8 cellular contexts compared by ENCODE assay signal in genomic region chr10:58267713-58268453, GRCh38. TPM values are rescaled to one million over a fixed set of nuclear protein-coding genes. Genes with fewer than 3 reads are reported as not detected.
DNase-seq lines count a peak whose midpoint lies in the region; ATAC-seq and TF ChIP-seq lines count a peak whose summit lies in the region.

IPMK (minus strand) TSS chr10:58267894; CDS start chr10:58267611, 283 bp downstream.

- peak within 1 kb of the TSS; percentile 94 for H3K9ac ChIP-seq in parathyroid adenoma

- peak within 1 kb of the TSS; percentile 97 for H3K4me3 ChIP-seq in GM08714 (ENCODE audit: low read length)
- peak within 1 kb of the TSS; percentile 95 for H3K4me3 ChIP-seq in HFF-Myc (replicated peaks; ENCODE audit: low read depth, low read length)
- H3K4me3 ChIP-seq in parathyroid adenoma (ENCODE audit: low read depth, low read length): peak within 1 kb of the TSS; percentile 97
- H3K4me3 ChIP-seq in tibial artery: peak within 1 kb of the TSS; percentile 84 to 86

- H3K9me3 Mint-ChIP-seq in activated naive CD8-positive, alpha-beta T cell (ENCODE audit: low read depth): no peaks in the 10 kb centered on the region

- DNase-seq in HFF-Myc (ENCODE audit: extremely low read depth, low read depth): no peak
- DNase-seq in MV-4-11 (lab: John Stamatoyannopoulos, UW): peak; percentile 88
- DNase-seq in SKM-1 (lab: John Stamatoyannopoulos, UW; ENCODE audit: unreplicated experiment): peak; percentile 70
- DNase-seq in Right ventricle myocardium inferior (ENCODE audit: missing footprints): peak; percentile 98
- peak; percentile 93 to 97 for DNase-seq in tibial artery

- H3K79me2 ChIP-seq in parathyroid adenoma: peaks cover 55% of the 10 kb centered on the region

- H2AFZ ChIP-seq in parathyroid adenoma: peak within 1 kb of the TSS; percentile 63

- H3K9me3 ChIP-seq in parathyroid adenoma (ENCODE audit: control insufficient read depth, low read length): no peaks in the 10 kb centered on the region
- no peaks in the 10 kb centered on the region for H3K9me3 ChIP-seq in tibial artery

- TF ChIP-seq CTCF in HFF-Myc (IDR thresholded peaks at IDR 0.05; ENCODE audit: low read depth, low read length, missing control alignments): no peak
- no peak for TF ChIP-seq CTCF in parathyroid adenoma (IDR thresholded peaks at IDR 0.05)
- peak in 1 of 2 experiments; percentile 8 for TF ChIP-seq CTCF in tibial artery (IDR thresholded peaks at IDR 0.05)

- H3K27ac Mint-ChIP-seq in activated naive CD8-positive, alpha-beta T cell: peak within 1 kb of the TSS; percentile 94

- peak; percentile 90 for ATAC-seq in Right ventricle myocardium inferior

- intact Hi-C loops in Right ventricle myocardium inferior (cut with DNase I): loop anchor here (2.0 kb wide), 1 partner anchor 67 kb away; the partner anchor contains the start of gene UBE2D1
- intact Hi-C loops in tibial artery (cut with DNase I; ENCODE audit: low total_unique reads): no loop called here

- H3K27me3 Mint-ChIP-seq in activated naive CD8-positive, alpha-beta T cell: no peaks in the 10 kb centered on the region

- peak within 1 kb of the TSS; percentile 96 for H3K4me3 Mint-ChIP-seq in activated naive CD8-positive, alpha-beta T cell

- H3K27ac ChIP-seq in parathyroid adenoma (peak within 1 kb of the TSS; percentile 99), tibial artery (peak within 1 kb of the TSS; percentile 93 to 98)

- H3K4me2 ChIP-seq in parathyroid adenoma (ENCODE audit: low read length): peak within 1 kb of the TSS; percentile 97

- H3K4me1 ChIP-seq in parathyroid adenoma (peaks cover 4% of the 10 kb centered on the region), tibial artery (peaks cover 0 to 29% (median 9%) of the 10 kb centered on the region in 4 donors)

- H3K36me3 ChIP-seq in parathyroid adenoma (ENCODE audit: control insufficient read depth, insufficient read depth, low read length) (no peaks in the 10 kb centered on the region), tibial artery (no peaks in the 10 kb centered on the region)

- H3K36me3 Mint-ChIP-seq in activated naive CD8-positive, alpha-beta T cell: no peaks in the 10 kb centered on the region

- H3K27me3 ChIP-seq in parathyroid adenoma (ENCODE audit: control insufficient read depth, insufficient read depth, low read length) (no peaks in the 10 kb centered on the region), tibial artery (no peaks in the 10 kb centered on the region)

- peaks cover 44% of the 10 kb centered on the region for H3K4me1 Mint-ChIP-seq in activated naive CD8-positive, alpha-beta T cell (ENCODE audit: low read depth)

RNA-seq across cellular contexts. Expression of gene IPMK, which starts in this region (rescaled TPM):
- 2.5 TPM for total RNA-seq in Right ventricle myocardium inferior
